9 cellular contexts compared by ENCODE assay signal in genomic region chr3:185656321-185656840, GRCh38.
DNase-seq lines count a peak whose midpoint lies in the region; ATAC-seq and TF ChIP-seq lines count a peak whose summit lies in the region.
"Had no signal": no experiment of that assay in that cellular context is flagged by ENCODE, and none has a peak within 500 bp of the region (broad histone marks: within the 10 kb centered on the region; RNA-seq: fewer than 3 reads in every experiment).

No MANE protein-coding gene starts in this region.

- H3K4me1 ChIP-seq in subcutaneous abdominal adipose tissue (ENCODE audit: control insufficient read depth in 5 of 5, insufficient read depth in 5 of 5, low read length in 5 of 5), result peaks cover 15 to 53% (median 44%) of the 10 kb centered on the region in 5 donors

- H3K9me3 ChIP-seq in subcutaneous abdominal adipose tissue (ENCODE audit: control insufficient read depth in 5 of 5, low read length in 5 of 5), result no peaks in the 10 kb centered on the region

- H3K27ac Mint-ChIP-seq in activated CD8-positive, alpha-beta T cell treated with anti-CD3 and anti-CD28 coated beads for 36 hours, result no peak overlapping the region
- H3K27ac Mint-ChIP-seq in mesothelial cell of epicardium, result no peak overlapping the region

- no peaks in the 10 kb centered on the region for H3K9me3 Mint-ChIP-seq in activated CD8-positive, alpha-beta T cell treated with anti-CD3 and anti-CD28 coated beads for 36 hours
- H3K9me3 Mint-ChIP-seq in mesothelial cell of epicardium, result no peaks in the 10 kb centered on the region

- no peaks in the 10 kb centered on the region for H3K4me1 Mint-ChIP-seq in activated CD8-positive, alpha-beta T cell treated with anti-CD3 and anti-CD28 coated beads for 36 hours (ENCODE audit: low read depth)
- no peaks in the 10 kb centered on the region for H3K4me1 Mint-ChIP-seq in mesothelial cell of epicardium

- H3K27me3 Mint-ChIP-seq in activated CD8-positive, alpha-beta T cell treated with anti-CD3 and anti-CD28 coated beads for 36 hours, result no peaks in the 10 kb centered on the region
- no peaks in the 10 kb centered on the region for H3K27me3 Mint-ChIP-seq in mesothelial cell of epicardium (ENCODE audit: low read depth)

- no peak overlapping the region for H3K4me3 Mint-ChIP-seq in activated CD8-positive, alpha-beta T cell treated with anti-CD3 and anti-CD28 coated beads for 36 hours
- H3K4me3 Mint-ChIP-seq in mesothelial cell of epicardium, result no peak overlapping the region

- no peak for TF ChIP-seq CTCF in HFF-Myc (IDR thresholded peaks at IDR 0.05; ENCODE audit: low read depth, low read length, missing control alignments)
- TF ChIP-seq CTCF in choroid plexus epithelial cell (conservative IDR thresholded peaks at IDR 0.05; ENCODE audit: low read depth, low read length), result no peak
- TF ChIP-seq CTCF in kidney epithelial cell (IDR thresholded peaks at IDR 0.05; ENCODE audit: insufficient read depth, low read length, poor library complexity, severe bottlenecking), result no peak
- no peak for TF ChIP-seq CTCF in activated CD8-positive, alpha-beta T cell treated with anti-CD3 and anti-CD28 coated beads for 36 hours (IDR thresholded peaks at IDR 0.05)
- TF ChIP-seq CTCF in mesothelial cell of epicardium (IDR thresholded peaks at IDR 0.05; ENCODE audit: unreplicated experiment), result no peak

- H3K9ac ChIP-seq in subcutaneous abdominal adipose tissue (ENCODE audit: low read length in 5 of 5), result peak overlapping the region in 3 of 5 donors; percentile 48 to 58 (median 49)

- DNase-seq in HFF-Myc (ENCODE audit: extremely low read depth, low read depth) (peak; percentile 77), choroid plexus epithelial cell (ENCODE audit: low read depth) (peak; percentile 98), kidney epithelial cell (ENCODE audit: low read depth) (peak; percentile 85), NCI-H187 (lab: John Stamatoyannopoulos, UW) (no peak), mesothelial cell of epicardium (ENCODE audit: low spot score in 2 of 2, unreplicated experiment in 2 of 2) (no peak)
- no peak for DNase-seq in activated CD8-positive, alpha-beta T cell treated with anti-CD3 and anti-CD28 coated beads for 36 hours
- DNase-seq: NCI-H1417 had no signal

- H3K36me3 ChIP-seq in kidney epithelial cell (ENCODE audit: control insufficient read depth, insufficient read depth, low read length) (peaks cover 10% of the 10 kb centered on the region), subcutaneous abdominal adipose tissue (ENCODE audit: control insufficient read depth in 5 of 5, insufficient read depth in 5 of 5, low read length in 5 of 5) (peaks cover 0 to 2% (median 0%) of the 10 kb centered on the region in 5 donors)

- H3K27me3 ChIP-seq in kidney epithelial cell (ENCODE audit: control insufficient read depth, insufficient read depth, low read length) (no peaks in the 10 kb centered on the region), subcutaneous abdominal adipose tissue (ENCODE audit: control insufficient read depth in 5 of 5, insufficient read depth in 4 of 5, low read length in 5 of 5) (no peaks in the 10 kb centered on the region)

- CTCF ChIA-PET in activated CD8-positive, alpha-beta T cell treated with anti-CD3 and anti-CD28 coated beads for 36 hours (lab: Charles Lee), result interaction anchor here (1.0 to 1.3 kb wide), 3 partner anchors 61 to 883 kb away, joined by 3 to 4 read pairs (median 4); no protein-coding TSS in a partner anchor

- no peak for ATAC-seq in activated CD8-positive, alpha-beta T cell treated with anti-CD3 and anti-CD28 coated beads for 36 hours
- no peak for ATAC-seq in HG03342 (IDR thresholded peaks at IDR 0.05; ENCODE audit: unreplicated experiment)

- H3K36me3 Mint-ChIP-seq in activated CD8-positive, alpha-beta T cell treated with anti-CD3 and anti-CD28 coated beads for 36 hours (ENCODE audit: low read depth), result no peaks in the 10 kb centered on the region
- peaks cover 46% of the 10 kb centered on the region for H3K36me3 Mint-ChIP-seq in mesothelial cell of epicardium

- no peak overlapping the region for H3K4me3 ChIP-seq in HFF-Myc (replicated peaks; ENCODE audit: low read depth, low read length)
- H3K4me3 ChIP-seq in choroid plexus epithelial cell (ENCODE audit: low read depth, low read length), result no peak overlapping the region
- no peak overlapping the region for H3K4me3 ChIP-seq in kidney epithelial cell (ENCODE audit: low read depth, low read length)
- H3K4me3 ChIP-seq in subcutaneous abdominal adipose tissue (ENCODE audit: low read depth in 1 of 5, low read length in 5 of 5), result peak overlapping the region in 1 of 5 donors; percentile 18

- intact Hi-C loops in activated CD8-positive, alpha-beta T cell treated with anti-CD3 and anti-CD28 coated beads for 36 hours (cut with micrococcal nuclease), result no loop called here

- POLR2A ChIA-PET in activated CD8-positive, alpha-beta T cell treated with anti-CD3 and anti-CD28 coated beads for 36 hours (lab: Charles Lee), result no interaction called here

- H3K27ac ChIP-seq in subcutaneous abdominal adipose tissue (ENCODE audit: low read depth, low read length), result peak overlapping the region; percentile 86

Comparison
In these comparisons a context has a peak if more than half of its experiments do, and no peak if none do; other contexts are left out.
1. DNase-seq: peak in HFF-Myc (single experiment), choroid plexus epithelial cell (single experiment) and kidney epithelial cell (single experiment); none in activated CD8-positive, alpha-beta T cell treated with anti-CD3 and anti-CD28 coated beads for 36 hours (single experiment), NCI-H187 (0 of 2) and mesothelial cell of epicardium (0 of 2).